In the genomic region with DNA sequence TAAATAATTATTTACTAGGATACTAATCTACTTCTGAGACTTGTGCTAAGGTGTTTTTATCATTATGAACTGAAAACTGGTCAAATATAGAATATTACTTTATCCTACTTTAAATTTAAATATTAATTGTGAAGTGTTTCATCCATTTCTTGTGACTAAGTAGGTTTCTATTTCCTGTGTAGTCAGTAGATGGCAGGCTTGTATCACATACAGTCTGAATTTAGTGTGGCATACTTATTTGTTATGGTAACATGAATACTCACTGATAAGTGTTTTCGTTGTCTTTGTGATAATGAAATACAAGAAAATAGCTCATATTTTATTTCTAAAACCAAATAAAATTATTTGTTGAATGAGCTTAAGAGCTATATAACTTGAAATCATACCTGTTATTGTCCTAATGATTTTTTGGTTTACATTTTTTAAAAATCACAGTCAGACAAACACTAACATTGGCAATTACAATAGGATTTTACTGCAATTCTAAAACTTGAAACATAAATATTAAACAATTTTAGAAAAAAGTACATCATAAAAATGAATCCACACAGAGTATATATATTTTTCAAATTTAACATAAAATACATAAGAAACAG, we compare ENCODE assay signal across 1 cellular context.
TF ChIP-seq lines count a peak whose summit lies in the region.

No MANE protein-coding gene starts in this region.

TF ChIP-seq in K562, 482 proteins besides CTCF, POLR2A, EP300 and RAD21 (continued from another document):
- TF ChIP-seq, protein P1, sequence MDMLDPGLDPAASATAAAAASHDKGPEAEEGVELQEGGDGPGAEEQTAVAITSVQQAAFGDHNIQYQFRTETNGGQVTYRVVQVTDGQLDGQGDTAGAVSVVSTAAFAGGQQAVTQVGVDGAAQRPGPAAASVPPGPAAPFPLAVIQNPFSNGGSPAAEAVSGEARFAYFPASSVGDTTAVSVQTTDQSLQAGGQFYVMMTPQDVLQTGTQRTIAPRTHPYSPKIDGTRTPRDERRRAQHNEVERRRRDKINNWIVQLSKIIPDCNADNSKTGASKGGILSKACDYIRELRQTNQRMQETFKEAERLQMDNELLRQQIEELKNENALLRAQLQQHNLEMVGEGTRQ (CRISPR knock-in tag; IDR thresholded peaks at IDR 0.05) = no peak
- no peak for TF ChIP-seq NFRKB (IDR thresholded peaks at IDR 0.05; ENCODE audit: low read depth)
